ENCODE assay signal across 28 cellular contexts in the genomic region with DNA sequence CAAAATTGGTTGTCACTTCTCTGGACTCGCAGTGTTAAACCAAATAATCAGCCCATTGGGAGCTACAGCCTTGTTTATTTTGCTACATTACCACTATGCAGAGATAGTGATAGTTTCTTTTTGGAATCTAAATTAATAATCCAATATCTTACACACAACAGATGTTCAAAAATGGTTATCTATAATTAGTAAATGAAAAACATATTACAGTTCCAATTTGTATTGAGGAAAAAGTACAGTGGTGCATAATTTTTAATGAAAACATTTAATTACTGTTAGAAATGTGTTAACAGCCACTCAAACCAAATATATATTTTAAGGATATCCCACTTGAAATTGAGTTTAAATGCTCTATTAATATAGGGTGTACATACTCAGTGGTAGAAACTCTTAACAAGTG.
"Had no signal": no experiment of that assay in that cellular context is flagged by ENCODE, and none has a peak within 500 bp of the region (broad histone marks: within the 10 kb centered on the region; RNA-seq: fewer than 3 reads in every experiment).

No MANE protein-coding gene starts in this region.

- H3K27ac ChIP-seq: stomach, suprapubic skin, testis, thoracic aorta, thyroid gland, tibial artery, tibial nerve, transverse colon, upper lobe of left lung, upper lobe of right lung, uterus, vagina had no signal

- DNase-seq: stimulated activated CD4-positive, alpha-beta T cell treated with anti-CD3 and anti-CD28 coated beads, Interleukin-2, amount 100 ng/mL, for 48 hours; stimulated activated CD4-positive, alpha-beta T cell treated with anti-CD3 and anti-CD28 coated beads, Interleukin-4, amount 100 ng/mL, for 1 hour; stimulated activated CD4-positive, alpha-beta T cell treated with anti-CD3 and anti-CD28 coated beads, Interleukin-4, amount 100 ng/mL, for 24 hours; stimulated activated CD4-positive, alpha-beta T cell treated with anti-CD3 and anti-CD28 coated beads, Interleukin-4, amount 100 ng/mL, for 4 hours; stimulated activated CD8-positive, alpha-beta memory T cell treated with anti-CD3 and anti-CD28 coated beads, Interleukin-4, amount 100 ng/mL, for 48 hours; stimulated activated naive B cell treated with anti-CD40 and anti-IgM and Interleukin-4, amounts not matched to agents 10 μg/mL and 1 μg/mL and 100 μg/mL, for 72 hours; stimulated activated naive CD4-positive, alpha-beta T cell; stimulated activated naive CD4-positive, alpha-beta T cell treated with Interleukin-2 at 50 U/mL for 16 hours; stimulated activated naive CD8-positive, alpha-beta T cell treated with anti-CD3 and anti-CD28 coated beads, Interleukin-15, amount 100 ng/mL, for 72 hours; stimulated activated naive CD8-positive, alpha-beta T cell treated with anti-CD3 and anti-CD28 coated beads, Interleukin-15, Interleukin-2, amounts not matched to agents 100 U/mL and 50 U/mL, for 24 hours; stomach; substantia nigra; testis; thyroid gland; tibial artery; transverse colon; trophoblast cell; upper lobe of left lung; upper lobe of right lung; uterus had no signal

- H3K4me3 ChIP-seq: stomach, suprapubic skin, testis, thoracic aorta, thyroid gland, tibial artery, tibial nerve, transverse colon, upper lobe of left lung, upper lobe of right lung, uterus, vagina had no signal

- H3K9me3 Mint-ChIP-seq: stimulated activated memory B cell treated with anti-CD40 and anti-IgM and Interleukin-4, amounts not matched to agents 10 μg/mL and 1 μg/mL and 100 μg/mL, for 72 hours; stimulated activated naive B cell treated with anti-CD40 and anti-IgM and Interleukin-4, amounts not matched to agents 10 μg/mL and 1 μg/mL and 100 μg/mL, for 72 hours; stimulated activated naive CD8-positive, alpha-beta T cell treated with anti-CD3 and anti-CD28 coated beads, Interleukin-15, Interleukin-2, amounts not matched to agents 100 ng/mL and 50 ng/mL, for 24 hours had no signal

- H3K36me3 Mint-ChIP-seq: stimulated activated effector memory CD8-positive, alpha-beta T cell treated with anti-CD3 and anti-CD28 coated beads, Interleukin-12 subunit alpha, Interleukin-12 subunit beta, amount 100 ng/mL, for 72 hours; stimulated activated memory B cell treated with anti-CD40 and anti-IgM and Interleukin-4, amounts not matched to agents 10 μg/mL and 1 μg/mL and 100 μg/mL, for 72 hours; stimulated activated naive B cell treated with anti-CD40 and anti-IgM and Interleukin-4, amounts not matched to agents 10 μg/mL and 1 μg/mL and 100 μg/mL, for 72 hours; type B pancreatic cell had no signal

- H3K36me3 ChIP-seq: stomach, suprapubic skin, thoracic aorta, thyroid gland, tibial artery, tibial nerve, transverse colon, upper lobe of left lung, upper lobe of right lung, uterus, vagina had no signal

- H3K9me3 ChIP-seq: stomach, suprapubic skin, testis, thoracic aorta, thyroid gland, tibial artery, tibial nerve, transverse colon, upper lobe of left lung, upper lobe of right lung, uterus, vagina had no signal

- H3K27me3 Mint-ChIP-seq: stimulated activated memory B cell treated with anti-CD40 and anti-IgM and Interleukin-4, amounts not matched to agents 10 μg/mL and 1 μg/mL and 100 μg/mL, for 72 hours; stimulated activated naive CD8-positive, alpha-beta T cell treated with anti-CD3 and anti-CD28 coated beads, Interleukin-15, amount 100 ng/mL, for 72 hours; type B pancreatic cell had no signal

- H3K4me1 ChIP-seq: stomach, testis, thyroid gland, tibial artery, tibial nerve, transverse colon, upper lobe of left lung, upper lobe of right lung, uterus, vagina had no signal

- H3K27me3 ChIP-seq: stomach, suprapubic skin, testis, thyroid gland, tibial artery, tibial nerve, transverse colon, upper lobe of left lung, upper lobe of right lung, uterus, vagina had no signal

- ATAC-seq: stimulated activated effector memory CD8-positive, alpha-beta T cell treated with anti-CD3 and anti-CD28 coated beads, Interleukin-12 subunit alpha, Interleukin-12 subunit beta, amount 100 ng/mL, for 72 hours; stimulated activated memory B cell treated with anti-CD40 and anti-IgM and Interleukin-4, amounts not matched to agents 10 μg/mL and 1 μg/mL and 100 μg/mL, for 72 hours; stimulated activated naive B cell treated with anti-CD40 and anti-IgM and Interleukin-4, amounts not matched to agents 10 μg/mL and 1 μg/mL and 100 μg/mL, for 72 hours; stimulated activated naive CD8-positive, alpha-beta T cell treated with anti-CD3 and anti-CD28 coated beads, Interleukin-15, amount 100 ng/mL, for 72 hours; stimulated activated naive CD8-positive, alpha-beta T cell treated with anti-CD3 and anti-CD28 coated beads, Interleukin-15, Interleukin-2, amounts not matched to agents 100 U/mL and 50 U/mL, for 24 hours; upper lobe of right lung had no signal

- H3K27ac Mint-ChIP-seq: stimulated activated effector memory CD8-positive, alpha-beta T cell treated with anti-CD3 and anti-CD28 coated beads, Interleukin-12 subunit alpha, Interleukin-12 subunit beta, amount 100 ng/mL, for 72 hours; stimulated activated memory B cell treated with anti-CD40 and anti-IgM and Interleukin-4, amounts not matched to agents 10 μg/mL and 1 μg/mL and 100 μg/mL, for 72 hours; stimulated activated naive B cell treated with anti-CD40 and anti-IgM and Interleukin-4, amounts not matched to agents 10 μg/mL and 1 μg/mL and 100 μg/mL, for 72 hours; stimulated activated naive CD8-positive, alpha-beta T cell treated with anti-CD3 and anti-CD28 coated beads, Interleukin-15, amount 100 ng/mL, for 72 hours; stimulated activated naive CD8-positive, alpha-beta T cell treated with anti-CD3 and anti-CD28 coated beads, Interleukin-15, Interleukin-2, amounts not matched to agents 100 ng/mL and 50 ng/mL, for 24 hours; type B pancreatic cell had no signal

- H3K4me1 Mint-ChIP-seq: stimulated activated effector memory CD8-positive, alpha-beta T cell treated with anti-CD3 and anti-CD28 coated beads, Interleukin-12 subunit alpha, Interleukin-12 subunit beta, amount 100 ng/mL, for 72 hours; stimulated activated memory B cell treated with anti-CD40 and anti-IgM and Interleukin-4, amounts not matched to agents 10 μg/mL and 1 μg/mL and 100 μg/mL, for 72 hours; stimulated activated naive B cell treated with anti-CD40 and anti-IgM and Interleukin-4, amounts not matched to agents 10 μg/mL and 1 μg/mL and 100 μg/mL, for 72 hours; stimulated activated naive CD8-positive, alpha-beta T cell treated with anti-CD3 and anti-CD28 coated beads, Interleukin-15, amount 100 ng/mL, for 72 hours had no signal

- H3K4me3 Mint-ChIP-seq: stimulated activated effector memory CD8-positive, alpha-beta T cell treated with anti-CD3 and anti-CD28 coated beads, Interleukin-12 subunit alpha, Interleukin-12 subunit beta, amount 100 ng/mL, for 72 hours; stimulated activated memory B cell treated with anti-CD40 and anti-IgM and Interleukin-4, amounts not matched to agents 10 μg/mL and 1 μg/mL and 100 μg/mL, for 72 hours; stimulated activated naive B cell treated with anti-CD40 and anti-IgM and Interleukin-4, amounts not matched to agents 10 μg/mL and 1 μg/mL and 100 μg/mL, for 72 hours; stimulated activated naive CD8-positive, alpha-beta T cell treated with anti-CD3 and anti-CD28 coated beads, Interleukin-15, amount 100 ng/mL, for 72 hours; stimulated activated naive CD8-positive, alpha-beta T cell treated with anti-CD3 and anti-CD28 coated beads, Interleukin-15, Interleukin-2, amounts not matched to agents 100 ng/mL and 50 ng/mL, for 24 hours; type B pancreatic cell had no signal
